In genomic region chr2:118699816-118700215, GRCh38 we compare ENCODE assay signal across 13 cellular contexts.
A peak's percentile ranks its signal among the peaks of the same experiment; 100 is the strongest.
DNase-seq lines count a peak whose midpoint lies in the region; ATAC-seq and TF ChIP-seq lines count a peak whose summit lies in the region.
"Had no signal": no experiment of that assay in that cellular context is flagged by ENCODE, and none has a peak within 500 bp of the region (broad histone marks: within the 10 kb centered on the region; RNA-seq: fewer than 3 reads in every experiment).

No MANE protein-coding gene starts in this region.

- peak overlapping the region; percentile 12 for H3K18ac ChIP-seq in trophoblast cell (ENCODE audit: low read length)

- no peak for TF ChIP-seq CTCF in Calu3 (IDR thresholded peaks at IDR 0.05; ENCODE audit: unreplicated experiment)
- TF ChIP-seq CTCF in endodermal cell (conservative IDR thresholded peaks at IDR 0.05) = no peak

- H4K12ac ChIP-seq in trophoblast cell (ENCODE audit: low read depth, low read length) = no peak overlapping the region

- no peak overlapping the region for H2AFZ ChIP-seq in trophoblast cell (ENCODE audit: insufficient read depth, low read length, poor library complexity)

- no peaks in the 10 kb centered on the region for H3K27me3 ChIP-seq in endodermal cell (ENCODE audit: control insufficient read depth, insufficient read depth, low read length, poor library complexity, severe bottlenecking)
- H3K27me3 ChIP-seq in trophoblast cell (ENCODE audit: insufficient read depth, low read length) = no peaks in the 10 kb centered on the region

- H2BK5ac ChIP-seq in trophoblast cell (ENCODE audit: low read depth, low read length, poor library complexity) = no peak overlapping the region

- H4K91ac ChIP-seq in trophoblast cell (ENCODE audit: low read depth, low read length) = peak overlapping the region; percentile 42

- no peak overlapping the region for H3K4me2 ChIP-seq in trophoblast cell (ENCODE audit: low read length)

- CTCF ChIA-PET in Calu3 (lab: Charles Lee) = no interaction called here

- H3K36me3 ChIP-seq in endodermal cell (ENCODE audit: control insufficient read depth, insufficient read depth, low read length) (no peaks in the 10 kb centered on the region), trophoblast cell (ENCODE audit: control insufficient read depth in 1 of 2, insufficient read depth in 2 of 2, low read length in 2 of 2) (no peaks in the 10 kb centered on the region)

- no peak overlapping the region for H3K9ac ChIP-seq in endodermal cell (ENCODE audit: extremely low read depth, low read length, poor library complexity, severe bottlenecking)
- no peak overlapping the region for H3K9ac ChIP-seq in trophoblast cell (ENCODE audit: low read length)

- peak overlapping the region; percentile 31 for H2BK120ac ChIP-seq in trophoblast cell (ENCODE audit: insufficient read depth, low read length, poor library complexity)

- H3K27ac Mint-ChIP-seq in Calu3 (ENCODE audit: unreplicated experiment) (no peak overlapping the region), endodermal cell (no peak overlapping the region)
- H3K27ac Mint-ChIP-seq: CD14-positive monocyte; CD8-positive, alpha-beta T cell had no signal

- H3K9me3 Mint-ChIP-seq in Calu3 (ENCODE audit: low read depth, unreplicated experiment) (peaks cover 9% of the 10 kb centered on the region), endodermal cell (no peaks in the 10 kb centered on the region)
- H3K9me3 Mint-ChIP-seq: CD8-positive, alpha-beta T cell had no signal

- peaks cover 8% of the 10 kb centered on the region for H3K4me1 Mint-ChIP-seq in Calu3 (ENCODE audit: low read depth, unreplicated experiment)
- peaks cover 13% of the 10 kb centered on the region for H3K4me1 Mint-ChIP-seq in endodermal cell
- H3K4me1 Mint-ChIP-seq: CD14-positive monocyte had no signal

- H3K23ac ChIP-seq in trophoblast cell (ENCODE audit: low read length) = no peak overlapping the region

- H2BK12ac ChIP-seq in trophoblast cell (ENCODE audit: low read length) = no peak overlapping the region

- intact Hi-C loops in Calu3 (cut with micrococcal nuclease; ENCODE audit: unreplicated experiment) = no loop called here

- H3K27me3 Mint-ChIP-seq in Calu3 (ENCODE audit: unreplicated experiment) = peaks cover 19% of the 10 kb centered on the region
- peaks cover 20% of the 10 kb centered on the region for H3K27me3 Mint-ChIP-seq in endodermal cell (ENCODE audit: insufficient read depth)

- no peak for ATAC-seq in GM21723 (IDR thresholded peaks at IDR 0.05; ENCODE audit: unreplicated experiment)
- ATAC-seq: CD8-positive, alpha-beta T cell; HCT116 had no signal

- no peak overlapping the region for H3K14ac ChIP-seq in trophoblast cell (ENCODE audit: low read length)

- peaks cover 4% of the 10 kb centered on the region for H3K79me1 ChIP-seq in trophoblast cell (ENCODE audit: low read length)

- H3K4me1 ChIP-seq in endodermal cell (ENCODE audit: control insufficient read depth, insufficient read depth, low read length) (no peaks in the 10 kb centered on the region), trophoblast cell (ENCODE audit: control insufficient read depth in 1 of 2, insufficient read depth in 2 of 2, low read length in 2 of 2) (peaks cover 8 to 9% of the 10 kb centered on the region in 2 experiments)

- no peak overlapping the region for H3K4me3 Mint-ChIP-seq in Calu3 (ENCODE audit: low read depth, unreplicated experiment)
- H3K4me3 Mint-ChIP-seq in endodermal cell = no peak overlapping the region
- H3K4me3 Mint-ChIP-seq: CD14-positive monocyte; CD8-positive, alpha-beta T cell had no signal

- H4K8ac ChIP-seq in trophoblast cell (ENCODE audit: low read depth, low read length) = no peak overlapping the region

- no peak overlapping the region for H3K4ac ChIP-seq in trophoblast cell (ENCODE audit: low read depth, low read length)

- H3K9me3 ChIP-seq in endodermal cell (ENCODE audit: control insufficient read depth, low read length) = no peaks in the 10 kb centered on the region
- H3K9me3 ChIP-seq in trophoblast cell (ENCODE audit: insufficient read depth, low read depth, low read length) = no peaks in the 10 kb centered on the region

- H3K27ac ChIP-seq in endodermal cell (ENCODE audit: low read depth, low read length) (no peak overlapping the region), trophoblast cell (ENCODE audit: low read depth, low read length) (no peak overlapping the region)

- BruUV-seq in Calu3 (replicated peaks; lab: Mats Ljungman, UMichigan) = no TSS peak

- DNase-seq in Calu3 (peak; percentile 9), endodermal cell (peak; percentile 58), trophoblast cell (no peak), KG1 (lab: John Stamatoyannopoulos, UW) (no peak), C1 segment of cervical spinal cord (lab: John Stamatoyannopoulos, UW) (no peak)
- DNase-seq in activated CD4-positive, alpha-beta T cell treated with anti-CD3 and anti-CD28 coated beads for 48 hours = no peak
- DNase-seq: ACHN; CD8-positive, alpha-beta T cell; COR-L47; KBM-7 had no signal

- no peak overlapping the region for H2AK5ac ChIP-seq in trophoblast cell (ENCODE audit: low read length)

- no peaks in the 10 kb centered on the region for H3K36me3 Mint-ChIP-seq in Calu3 (ENCODE audit: insufficient read depth, unreplicated experiment)
- H3K36me3 Mint-ChIP-seq in endodermal cell (ENCODE audit: low read depth) = no peaks in the 10 kb centered on the region
- H3K36me3 Mint-ChIP-seq: CD14-positive monocyte; CD8-positive, alpha-beta T cell had no signal

- no peaks in the 10 kb centered on the region for H3K79me2 ChIP-seq in trophoblast cell (ENCODE audit: control insufficient read depth, insufficient read depth, low read length, poor library complexity)

- H3K4me3 ChIP-seq in endodermal cell (ENCODE audit: low read length) (no peak overlapping the region), trophoblast cell (ENCODE audit: low read depth, low read length) (no peak overlapping the region)

- WGBS in endodermal cell (ENCODE audit: insufficient coverage in 1 of 2, insufficient read length in 1 of 2), 2 experiments = 60 to 75% methylated on average over 9 to 11 of the region's 11 CpGs
- no CpG with 5 or more reads among the region's 11 CpGs for WGBS in trophoblast cell (ENCODE audit: extremely low coverage, insufficient coverage, insufficient read length)

Comparison
In these comparisons a context has a peak if more than half of its experiments do, and no peak if none do; other contexts are left out.
1. DNase-seq: peak in Calu3 (single experiment) and endodermal cell (single experiment); none in trophoblast cell (0 of 2), activated CD4-positive, alpha-beta T cell treated with anti-CD3 and anti-CD28 coated beads for 48 hours (single experiment), KG1 (single experiment) and C1 segment of cervical spinal cord (0 of 14).